Comparison of ENCODE assay signal across 21 cellular contexts in the genomic region with DNA sequence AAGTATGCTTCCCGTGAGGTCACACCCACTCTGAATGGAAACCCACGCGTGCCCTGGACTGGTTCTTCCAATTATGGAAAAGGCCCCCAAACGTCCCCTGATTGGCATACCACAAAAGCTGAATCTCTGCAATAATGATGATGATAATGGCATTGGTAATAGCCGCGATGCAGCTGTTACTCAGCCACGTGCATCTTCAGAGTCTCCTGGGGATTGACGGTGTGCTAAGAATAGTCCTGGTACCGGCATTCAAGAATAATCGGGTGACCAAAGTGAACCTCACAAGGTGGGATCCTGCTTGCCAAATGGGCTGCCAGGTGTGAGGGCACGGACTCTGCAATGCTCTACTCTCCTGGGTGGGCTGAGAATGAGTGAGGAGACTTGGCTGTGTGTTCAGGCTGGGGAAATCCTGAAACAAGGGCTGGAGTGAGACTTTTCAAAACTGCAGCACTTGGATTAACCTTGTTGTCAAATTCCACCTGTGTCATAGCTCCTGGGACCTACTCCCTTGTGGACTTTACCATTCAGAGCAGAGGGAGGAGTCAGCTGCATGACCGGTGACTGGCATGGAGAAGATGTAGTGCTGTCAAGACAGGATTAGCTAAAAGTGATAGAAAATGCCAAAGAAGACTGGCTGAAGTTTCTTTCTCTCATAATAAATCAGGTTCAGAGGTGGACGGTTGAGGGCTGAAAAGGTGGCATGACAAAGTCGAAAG.
"Had no signal": no experiment of that assay in that cellular context is flagged by ENCODE, and none has a peak within 500 bp of the region (broad histone marks: within the 10 kb centered on the region; RNA-seq: fewer than 3 reads in every experiment).

No MANE protein-coding gene starts in this region.

- H3K27ac ChIP-seq: ascending aorta, breast epithelium, gastrocnemius medialis, heart left ventricle, left ventricle myocardium inferior, pancreas, suprapubic skin, transverse colon, vagina had no signal

- H3K9me3 ChIP-seq: ascending aorta, gastrocnemius medialis, heart left ventricle, left ventricle myocardium inferior, pancreas, suprapubic skin, transverse colon, vagina had no signal

- H3K9me3 Mint-ChIP-seq: stimulated activated naive CD8-positive, alpha-beta T cell treated with anti-CD3 and anti-CD28 coated beads, Interleukin-15, amount 100 ng/mL, for 72 hours had no signal

- H3K27ac Mint-ChIP-seq: activated naive CD4-positive, alpha-beta T cell treated with anti-CD3 and anti-CD28 coated beads, Interleukin-2, amount 50 U/mL, for 24 hours; activated T-cell treated with anti-CD3 and anti-CD28 coated beads, Interleukin-2, amount 50 U/mL, for 72 hours; naive thymus-derived CD8-positive, alpha-beta T cell; stimulated activated naive CD8-positive, alpha-beta T cell treated with anti-CD3 and anti-CD28 coated beads, Interleukin-15, amount 100 ng/mL, for 72 hours; T-helper 1 cell treated with Interleukin-12 subunit alpha and Interleukin-12 subunit beta and Interleukin-4 antibody, amounts not matched to agents 30 μg/mL and 1 μg/mL, for 36 hours had no signal

- ATAC-seq: activated T-cell treated with anti-CD3 and anti-CD28 coated beads, Interleukin-2, amount 50 U/mL, for 72 hours; esophagus mucosa; heart left ventricle; naive thymus-derived CD8-positive, alpha-beta T cell; pancreas; stimulated activated naive CD8-positive, alpha-beta T cell treated with anti-CD3 and anti-CD28 coated beads, Interleukin-15, amount 100 ng/mL, for 72 hours had no signal

- H3K27me3 ChIP-seq: ascending aorta, gastrocnemius medialis, suprapubic skin, transverse colon, vagina had no signal

- H3K36me3 ChIP-seq: ascending aorta, breast epithelium, gastrocnemius medialis, heart left ventricle, left ventricle myocardium inferior, pancreas, suprapubic skin, transverse colon, vagina had no signal

- FAIRE-seq: pancreas had no signal

- DNase-seq: activated CD4-positive, alpha-beta T cell treated with anti-CD3 and anti-CD28 coated beads, Interleukin-2, amount 50 U/mL, for 4 hours; activated CD4-positive, CD25-positive, alpha-beta regulatory T cell treated with anti-CD3 and anti-CD28 coated beads, Interleukin-2, amount 50 U/mL, for 72 hours; activated effector memory CD4-positive, alpha-beta T cell treated with anti-CD3 and anti-CD28 coated beads, Interleukin-2, amount 50 U/mL, for 16 hours; activated T-cell treated with anti-CD3 and anti-CD28 coated beads, Interleukin-2, amount 50 U/mL, for 72 hours; effector CD8-positive, alpha-beta T cell; gastrocnemius medialis; heart left ventricle; left ventricle myocardium inferior; naive thymus-derived CD8-positive, alpha-beta T cell; pancreas; stimulated activated CD4-positive, alpha-beta T cell treated with anti-CD3 and anti-CD28 coated beads, Interleukin-12 subunit alpha, Interleukin-12 subunit beta, amount 100 ng/mL, for 4 hours; stimulated activated CD4-positive, alpha-beta T cell treated with anti-CD3 and anti-CD28 coated beads, Interleukin-1b, Interleukin-23, amount 100 ng/mL, for 48 hours; stimulated activated naive CD8-positive, alpha-beta T cell treated with anti-CD3 and anti-CD28 coated beads, Interleukin-15, amount 100 ng/mL, for 72 hours; transverse colon had no signal

- H3K27me3 Mint-ChIP-seq: activated naive CD4-positive, alpha-beta T cell treated with anti-CD3 and anti-CD28 coated beads, Interleukin-2, amount 50 U/mL, for 24 hours; naive thymus-derived CD8-positive, alpha-beta T cell; stimulated activated naive CD8-positive, alpha-beta T cell treated with anti-CD3 and anti-CD28 coated beads, Interleukin-15, amount 100 ng/mL, for 72 hours had no signal

- H3K36me3 Mint-ChIP-seq: naive thymus-derived CD8-positive, alpha-beta T cell had no signal

- H3K4me3 Mint-ChIP-seq: activated naive CD4-positive, alpha-beta T cell treated with anti-CD3 and anti-CD28 coated beads, Interleukin-2, amount 50 U/mL, for 24 hours; activated T-cell treated with anti-CD3 and anti-CD28 coated beads, Interleukin-2, amount 50 U/mL, for 72 hours; stimulated activated naive CD8-positive, alpha-beta T cell treated with anti-CD3 and anti-CD28 coated beads, Interleukin-15, amount 100 ng/mL, for 72 hours; T-helper 1 cell treated with Interleukin-12 subunit alpha and Interleukin-12 subunit beta and Interleukin-4 antibody, amounts not matched to agents 30 μg/mL and 1 μg/mL, for 36 hours had no signal

- H3K4me3 ChIP-seq: ascending aorta, breast epithelium, gastrocnemius medialis, heart left ventricle, left ventricle myocardium inferior, pancreas, suprapubic skin, transverse colon, vagina had no signal

- H3K4me1 ChIP-seq: ascending aorta, breast epithelium, gastrocnemius medialis, pancreas, suprapubic skin, transverse colon, vagina had no signal
